Comparison of ENCODE assay signal across 35 cellular contexts in genomic region chr6:123849406-123849805, GRCh38. TPM values are rescaled to one million over a fixed set of nuclear protein-coding genes. Genes with fewer than 3 reads are reported as not detected.
"Had no signal": no experiment of that assay in that cellular context is flagged by ENCODE, and none has a peak within 500 bp of the region (broad histone marks: within the 10 kb centered on the region; RNA-seq: fewer than 3 reads in every experiment).

No MANE protein-coding gene starts in this region.

- H3K27ac Mint-ChIP-seq: activated B cell treated with CpG ODN at 0.5 μM for 24 hours; activated CD8-positive, alpha-beta T cell treated with anti-CD3 and anti-CD28 coated beads for 36 hours; activated naive CD4-positive, alpha-beta T cell treated with anti-CD3 and anti-CD28 coated beads for 36 hours; activated naive CD4-positive, alpha-beta T cell treated with anti-CD3 and anti-CD28 coated beads, Interleukin-2, amount 50 U/mL, for 24 hours; activated naive CD8-positive, alpha-beta T cell treated with anti-CD3 and anti-CD28 coated beads for 36 hours; activated naive CD8-positive, alpha-beta T cell treated with anti-CD3 and anti-CD28 coated beads, Interleukin-2, amount 50 U/mL, for 24 hours; activated T-helper 2 cell treated with anti-CD3 and anti-CD28 coated beads, Interferon-gamma antibody, Interleukin-2, Interleukin-4, amounts not matched to agents 10 μg/mL and 5 μg/mL and 100 μg/mL, durations not matched to agents 14 hours and 24 hours and 36 hours; T-helper 17 cell; T-helper 2 cell treated with Interferon-gamma antibody and Interleukin-4, amounts not matched to agents 5 μg/mL and 100 μg/mL, for 36 hours had no signal

- H3K36me3 ChIP-seq: adrenal gland, colonic mucosa, esophagus squamous epithelium, gastroesophageal sphincter, WERI-Rb-1 had no signal

- H3K4me1 ChIP-seq: adrenal gland, body of pancreas, colonic mucosa, esophagus squamous epithelium, gastroesophageal sphincter had no signal

- H3K4me3 ChIP-seq: adrenal gland, body of pancreas, colonic mucosa, esophagus squamous epithelium, gastroesophageal sphincter had no signal

- H3K9me3 ChIP-seq: adrenal gland, body of pancreas, colonic mucosa, esophagus squamous epithelium, gastroesophageal sphincter had no signal

- ATAC-seq: activated CD4-positive, CD25-positive, alpha-beta regulatory T cell treated with anti-CD3 and anti-CD28 coated beads, Interleukin-2, amount 50 U/mL, for 24 hours; activated CD8-positive, alpha-beta T cell treated with anti-CD3 and anti-CD28 coated beads for 36 hours; activated naive CD8-positive, alpha-beta T cell treated with anti-CD3 and anti-CD28 coated beads, Interleukin-2, amount 50 U/mL, for 24 hours; activated T-cell treated with anti-CD3 and anti-CD28 coated beads, Interleukin-2, amount 50 U/mL, for 4 hours; body of pancreas; gastroesophageal sphincter; T-helper 17 cell had no signal

- H3K27me3 Mint-ChIP-seq: activated B cell treated with CpG ODN at 0.5 μM for 24 hours; activated CD8-positive, alpha-beta T cell treated with anti-CD3 and anti-CD28 coated beads for 36 hours; activated naive CD4-positive, alpha-beta T cell treated with anti-CD3 and anti-CD28 coated beads, Interleukin-2, amount 50 U/mL, for 24 hours; activated naive CD8-positive, alpha-beta T cell treated with anti-CD3 and anti-CD28 coated beads for 36 hours; activated naive CD8-positive, alpha-beta T cell treated with anti-CD3 and anti-CD28 coated beads, Interleukin-2, amount 50 U/mL, for 24 hours; T-helper 17 cell had no signal

- H3K4me1 Mint-ChIP-seq: activated B cell treated with CpG ODN at 0.5 μM for 24 hours; activated naive CD4-positive, alpha-beta T cell treated with anti-CD3 and anti-CD28 coated beads, Interleukin-2, amount 50 U/mL, for 24 hours; activated naive CD8-positive, alpha-beta T cell treated with anti-CD3 and anti-CD28 coated beads for 36 hours; activated naive CD8-positive, alpha-beta T cell treated with anti-CD3 and anti-CD28 coated beads, Interleukin-2, amount 50 U/mL, for 24 hours; T-helper 17 cell had no signal

- H3K36me3 Mint-ChIP-seq: activated naive CD4-positive, alpha-beta T cell treated with anti-CD3 and anti-CD28 coated beads, Interleukin-2, amount 50 U/mL, for 24 hours; activated naive CD8-positive, alpha-beta T cell treated with anti-CD3 and anti-CD28 coated beads for 36 hours had no signal

- DNase-seq: activated B cell treated with CpG ODN at 0.5 μM for 24 hours; activated CD4-positive, alpha-beta T cell treated with anti-CD3 and anti-CD28 coated beads for 48 hours; activated CD4-positive, alpha-beta T cell treated with anti-CD3 and anti-CD28 coated beads, Interleukin-2, amount 50 U/mL, for 1 hour; activated CD4-positive, alpha-beta T cell treated with anti-CD3 and anti-CD28 coated beads, Interleukin-2, amount 50 U/mL, for 48 hours; activated CD8-positive, alpha-beta memory T cell treated with anti-CD3 and anti-CD28 coated beads for 24 hours; activated CD8-positive, alpha-beta T cell treated with anti-CD3 and anti-CD28 coated beads for 36 hours; activated effector memory CD4-positive, alpha-beta T cell treated with anti-CD3 and anti-CD28 coated beads, Interleukin-2, amount 50 U/mL, for 16 hours; activated naive CD4-positive, alpha-beta T cell treated with anti-CD3 and anti-CD28 coated beads for 36 hours; activated naive CD8-positive, alpha-beta T cell treated with anti-CD3 and anti-CD28 coated beads for 36 hours; activated naive CD8-positive, alpha-beta T cell treated with anti-CD3 and anti-CD28 coated beads, Interleukin-2, amount 50 U/mL, for 24 hours; activated T-cell treated with anti-CD3 and anti-CD28 coated beads, Interleukin-2, amount 50 U/mL, for 4 hours; adrenal gland; amygdala; aorta; body of pancreas; central memory CD4-positive, alpha-beta T cell; cerebellar nuclear complex; colonic mucosa; effector CD8-positive, alpha-beta T cell; esophagus squamous epithelium; foreskin melanocyte; T-helper 1 cell; T-helper 17 cell; T1000; WERI-Rb-1 had no signal

- H3K27ac ChIP-seq: adrenal gland, body of pancreas, colonic mucosa, epithelial cell of prostate, esophagus squamous epithelium, gastroesophageal sphincter, WERI-Rb-1 had no signal

- H3K4me3 Mint-ChIP-seq: activated B cell treated with CpG ODN at 0.5 μM for 24 hours; activated CD8-positive, alpha-beta T cell treated with anti-CD3 and anti-CD28 coated beads for 36 hours; activated naive CD4-positive, alpha-beta T cell treated with anti-CD3 and anti-CD28 coated beads for 36 hours; activated naive CD4-positive, alpha-beta T cell treated with anti-CD3 and anti-CD28 coated beads, Interleukin-2, amount 50 U/mL, for 24 hours; activated naive CD8-positive, alpha-beta T cell treated with anti-CD3 and anti-CD28 coated beads for 36 hours; activated naive CD8-positive, alpha-beta T cell treated with anti-CD3 and anti-CD28 coated beads, Interleukin-2, amount 50 U/mL, for 24 hours; activated T-cell treated with anti-CD3 and anti-CD28 coated beads, Interleukin-2, amount 50 U/mL, for 4 hours; T-helper 17 cell; T-helper 2 cell treated with Interferon-gamma antibody and Interleukin-4, amounts not matched to agents 5 μg/mL and 100 μg/mL, for 36 hours had no signal

- H3K9me3 Mint-ChIP-seq: activated naive CD4-positive, alpha-beta T cell treated with anti-CD3 and anti-CD28 coated beads, Interleukin-2, amount 50 U/mL, for 24 hours; activated naive CD8-positive, alpha-beta T cell treated with anti-CD3 and anti-CD28 coated beads for 36 hours; activated naive CD8-positive, alpha-beta T cell treated with anti-CD3 and anti-CD28 coated beads, Interleukin-2, amount 50 U/mL, for 24 hours; activated T-helper 2 cell treated with anti-CD3 and anti-CD28 coated beads, Interferon-gamma antibody, Interleukin-2, Interleukin-4, amounts not matched to agents 10 μg/mL and 5 μg/mL and 100 μg/mL, durations not matched to agents 14 hours and 24 hours and 36 hours had no signal

RNA-seq across cellular contexts. Expression of gene NKAIN2, which starts 45.7 kb away (rescaled TPM):
- total RNA-seq: activated B cell treated with CpG ODN at 0.5 μM for 24 hours; activated CD8-positive, alpha-beta T cell treated with anti-CD3 and anti-CD28 coated beads for 36 hours; activated naive CD4-positive, alpha-beta T cell treated with anti-CD3 and anti-CD28 coated beads for 36 hours; activated naive CD8-positive, alpha-beta T cell treated with anti-CD3 and anti-CD28 coated beads for 36 hours; activated T-cell treated with anti-CD3 and anti-CD28 coated beads, Interleukin-2, amount 50 U/mL, for 4 hours; activated T-helper 2 cell treated with anti-CD3 and anti-CD28 coated beads, Interferon-gamma antibody, Interleukin-2, Interleukin-4, amounts not matched to agents 10 μg/mL and 5 μg/mL and 100 μg/mL, durations not matched to agents 14 hours and 24 hours and 36 hours; body of pancreas; dermis microvascular lymphatic vessel endothelial cell; endothelial cell of umbilical vein; fibroblast of lung; fibroblast of villous mesenchyme had no signal
